In the genomic region with DNA sequence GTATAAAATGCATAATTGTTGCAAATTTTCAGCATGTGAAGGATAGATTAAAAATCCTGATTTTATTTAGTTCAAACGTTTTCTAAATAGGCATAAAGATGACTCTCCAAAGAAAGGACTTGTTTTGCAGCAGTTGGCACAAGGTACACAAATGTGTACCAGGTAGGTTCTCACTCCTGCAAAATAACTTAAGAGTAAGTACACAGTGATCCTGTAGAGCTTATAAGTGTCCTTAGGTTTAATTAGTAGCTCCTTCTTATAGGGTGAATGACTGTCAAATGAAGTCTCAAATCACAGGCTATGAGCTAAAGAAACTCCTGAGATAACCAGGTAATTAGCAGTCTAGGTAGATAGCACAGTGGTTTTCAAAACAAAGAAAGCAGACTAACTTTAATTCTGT, we compare ENCODE assay signal across 25 cellular contexts.
"Had no signal": no experiment of that assay in that cellular context is flagged by ENCODE, and none has a peak within 500 bp of the region (broad histone marks: within the 10 kb centered on the region; RNA-seq: fewer than 3 reads in every experiment).

No MANE protein-coding gene starts in this region.

- H3K27me3 Mint-ChIP-seq: naive thymus-derived CD4-positive, alpha-beta T cell; natural killer cell treated with Interleukin-12 subunit alpha and Interleukin-12 subunit beta and Interleukin-15 and Interleukin-18, amount 100 ng/mL, for 72 hours; progenitor cell of endocrine pancreas; stimulated activated memory B cell treated with anti-CD40 and anti-IgM and Interleukin-4, amounts not matched to agents 10 μg/mL and 1 μg/mL and 100 μg/mL, for 72 hours; stimulated activated naive CD8-positive, alpha-beta T cell treated with anti-CD3 and anti-CD28 coated beads, Interleukin-15, amount 100 ng/mL, for 72 hours; type B pancreatic cell had no signal

- H3K4me1 ChIP-seq: left ventricle myocardium inferior, right atrium auricular region, right lobe of liver, tibial nerve, vagina had no signal

- H3K4me3 Mint-ChIP-seq: naive thymus-derived CD4-positive, alpha-beta T cell; natural killer cell treated with Interleukin-12 subunit alpha and Interleukin-12 subunit beta and Interleukin-15 and Interleukin-18, amount 100 ng/mL, for 72 hours; stimulated activated memory B cell treated with anti-CD40 and anti-IgM and Interleukin-4, amounts not matched to agents 10 μg/mL and 1 μg/mL and 100 μg/mL, for 72 hours; stimulated activated naive CD8-positive, alpha-beta T cell treated with anti-CD3 and anti-CD28 coated beads, Interleukin-15, amount 100 ng/mL, for 72 hours; type B pancreatic cell had no signal

- H3K36me3 ChIP-seq: left ventricle myocardium inferior, ovary, right atrium auricular region, right lobe of liver, tibial nerve, vagina had no signal

- H3K27me3 ChIP-seq: ovary, right atrium auricular region, right lobe of liver, tibial nerve, vagina had no signal

- FAIRE-seq: keratinocyte had no signal

- H3K9me3 Mint-ChIP-seq: stimulated activated memory B cell treated with anti-CD40 and anti-IgM and Interleukin-4, amounts not matched to agents 10 μg/mL and 1 μg/mL and 100 μg/mL, for 72 hours; type B pancreatic cell had no signal

- H3K4me2 ChIP-seq: smooth muscle cell had no signal

- H3K36me3 Mint-ChIP-seq: naive thymus-derived CD4-positive, alpha-beta T cell; natural killer cell treated with Interleukin-12 subunit alpha and Interleukin-12 subunit beta and Interleukin-15 and Interleukin-18, amount 100 ng/mL, for 72 hours; stimulated activated memory B cell treated with anti-CD40 and anti-IgM and Interleukin-4, amounts not matched to agents 10 μg/mL and 1 μg/mL and 100 μg/mL, for 72 hours; type B pancreatic cell had no signal

- H3K9me3 ChIP-seq: left ventricle myocardium inferior, ovary, right atrium auricular region, right lobe of liver, tibial nerve, vagina had no signal

- H3K4me1 Mint-ChIP-seq: naive thymus-derived CD4-positive, alpha-beta T cell; stimulated activated memory B cell treated with anti-CD40 and anti-IgM and Interleukin-4, amounts not matched to agents 10 μg/mL and 1 μg/mL and 100 μg/mL, for 72 hours; stimulated activated naive CD8-positive, alpha-beta T cell treated with anti-CD3 and anti-CD28 coated beads, Interleukin-15, amount 100 ng/mL, for 72 hours had no signal

- H3K27ac Mint-ChIP-seq: naive thymus-derived CD4-positive, alpha-beta T cell; natural killer cell treated with Interleukin-12 subunit alpha and Interleukin-12 subunit beta and Interleukin-15 and Interleukin-18, amount 100 ng/mL, for 72 hours; progenitor cell of endocrine pancreas; stimulated activated memory B cell treated with anti-CD40 and anti-IgM and Interleukin-4, amounts not matched to agents 10 μg/mL and 1 μg/mL and 100 μg/mL, for 72 hours; stimulated activated naive CD8-positive, alpha-beta T cell treated with anti-CD3 and anti-CD28 coated beads, Interleukin-15, amount 100 ng/mL, for 72 hours; type B pancreatic cell had no signal

- H3K27ac ChIP-seq: left ventricle myocardium inferior, ovary, right atrium auricular region, right lobe of liver, tibial nerve, vagina had no signal

- DNase-seq: hippocampal formation; left colon; left ventricle myocardium inferior; midbrain; mucosa of descending colon; naive thymus-derived CD4-positive, alpha-beta T cell; ovary; right lobe of liver; stimulated activated CD4-positive, alpha-beta T cell treated with anti-CD3 and anti-CD28 coated beads, Interleukin-1b, Interleukin-23, amount 100 ng/mL, for 48 hours; stimulated activated CD4-positive, alpha-beta T cell treated with anti-CD3 and anti-CD28 coated beads, Interleukin-2, amount 100 ng/mL, for 48 hours; stimulated activated CD4-positive, alpha-beta T cell treated with anti-CD3 and anti-CD28 coated beads, Interleukin-4, amount 100 ng/mL, for 4 hours; stimulated activated CD8-positive, alpha-beta memory T cell treated with anti-CD3 and anti-CD28 coated beads, Interleukin-4, amount 100 ng/mL, for 48 hours; stimulated activated naive CD4-positive, alpha-beta T cell treated with Interleukin-2 at 50 U/mL for 16 hours; stimulated activated naive CD8-positive, alpha-beta T cell treated with anti-CD3 and anti-CD28 coated beads, Interleukin-15, amount 100 ng/mL, for 72 hours; substantia nigra had no signal

- H3K4me3 ChIP-seq: left ventricle myocardium inferior, lung, mucosa of descending colon, ovary, right atrium auricular region, right lobe of liver, smooth muscle cell, tibial nerve, vagina had no signal
